In the genomic region with DNA sequence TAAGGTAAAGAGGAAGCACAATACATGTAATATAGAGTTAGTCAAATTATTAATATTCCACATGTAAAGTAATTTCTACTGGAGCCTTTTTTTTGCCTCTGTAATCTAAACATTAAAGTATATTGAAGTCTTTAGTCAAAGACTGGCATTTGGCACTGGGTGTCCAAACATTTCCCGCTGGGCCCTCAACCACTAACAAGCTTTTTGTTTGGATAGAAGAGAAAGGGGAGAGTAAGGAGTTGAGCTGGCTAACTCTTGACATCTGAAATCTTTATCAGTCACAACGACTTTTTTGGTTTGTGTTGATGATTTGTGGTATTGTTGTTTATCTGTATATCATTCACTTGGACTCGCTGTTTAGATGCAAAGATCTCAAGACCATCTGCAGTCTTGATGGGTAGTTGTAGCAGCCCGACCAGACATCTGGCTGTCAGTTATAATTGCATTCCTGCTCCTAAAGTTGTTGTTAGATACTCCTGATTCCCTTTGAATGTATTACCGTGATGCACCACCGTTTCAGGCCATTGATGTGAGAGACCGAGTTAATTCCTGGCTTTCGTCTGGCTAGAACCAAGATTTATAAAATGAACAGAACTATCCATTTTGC, we compare ENCODE assay signal across 17 cellular contexts.
DNase-seq lines count a peak whose midpoint lies in the region; ATAC-seq and TF ChIP-seq lines count a peak whose summit lies in the region.
"Had no signal": no experiment of that assay in that cellular context is flagged by ENCODE, and none has a peak within 500 bp of the region (broad histone marks: within the 10 kb centered on the region; RNA-seq: fewer than 3 reads in every experiment).

No MANE protein-coding gene starts in this region.

- ATAC-seq in GM21515 (IDR thresholded peaks at IDR 0.05; ENCODE audit: unreplicated experiment) (no peak), GM21737 (IDR thresholded peaks at IDR 0.05; ENCODE audit: unreplicated experiment) (no peak)
- ATAC-seq: K562 had no signal

- H3K36me3 Mint-ChIP-seq in nephron progenitor cell (ENCODE audit: low read depth): no peaks in the 10 kb centered on the region

- peaks cover 7% of the 10 kb centered on the region for H3K27me3 Mint-ChIP-seq in nephron progenitor cell (ENCODE audit: low read depth, poor library complexity)

- no peaks in the 10 kb centered on the region for H3K9me3 Mint-ChIP-seq in nephron progenitor cell
- H3K9me3 Mint-ChIP-seq: T-helper 2 cell treated with Interferon-gamma antibody and Interleukin-4, amounts not matched to agents 5 μg/mL and 100 μg/mL, for 36 hours had no signal

- H3K4me1 Mint-ChIP-seq in nephron progenitor cell: peaks cover 86% of the 10 kb centered on the region

- peak; percentile 18 to 26 for DNase-seq in SHP77 (lab: John Stamatoyannopoulos, UW)
- no peak for DNase-seq in SHP77 treated with DMSO at 0.1 percent for 48 hours (lab: John Stamatoyannopoulos, UW)
- DNase-seq in NCI-H146 treated with DMSO at 0.1 percent for 48 hours (lab: John Stamatoyannopoulos, UW; ENCODE audit: unreplicated experiment): peak; percentile 55
- DNase-seq in NCI-H82 (lab: John Stamatoyannopoulos, UW): peak; percentile 74
- no peak for DNase-seq in nephron progenitor cell
- DNase-seq in HuH-7 (ENCODE audit: low spot score): no peak
- DNase-seq: ACHN, HCEC 1CT, NCI-H2029 treated with DMSO at 0.1 percent for 48 hours, NCI-H226, NCI-H774, PC-9, SJCRH30 had no signal

- TF ChIP-seq CTCF in nephron progenitor cell (IDR thresholded peaks at IDR 0.05): no peak

- no peak overlapping the region for H3K27ac Mint-ChIP-seq in nephron progenitor cell
- H3K27ac Mint-ChIP-seq: T-helper 2 cell treated with Interferon-gamma antibody and Interleukin-4, amounts not matched to agents 5 μg/mL and 100 μg/mL, for 36 hours had no signal

- peak overlapping the region; percentile 34 for H3K4me3 Mint-ChIP-seq in nephron progenitor cell
- H3K4me3 Mint-ChIP-seq: T-helper 2 cell treated with Interferon-gamma antibody and Interleukin-4, amounts not matched to agents 5 μg/mL and 100 μg/mL, for 36 hours had no signal

Comparison
In these comparisons a context has a peak if more than half of its experiments do, and no peak if none do; other contexts are left out.
1. DNase-seq: peak in SHP77 (2 of 2), NCI-H146 treated with DMSO at 0.1 percent for 48 hours (single experiment) and NCI-H82 (single experiment); none in SHP77 treated with DMSO at 0.1 percent for 48 hours (single experiment), nephron progenitor cell (single experiment) and HuH-7 (single experiment).